In genomic region chr16:52553322-52553721, GRCh38 we compare ENCODE assay signal across 19 cellular contexts. TPM values are rescaled to one million over a fixed set of nuclear protein-coding genes. Genes with fewer than 3 reads are reported as not detected.
DNase-seq lines count a peak whose midpoint lies in the region; ATAC-seq, FAIRE-seq and TF ChIP-seq lines count a peak whose summit lies in the region.
"Had no signal": no experiment of that assay in that cellular context is flagged by ENCODE, and none has a peak within 500 bp of the region (broad histone marks: within the 10 kb centered on the region; RNA-seq: fewer than 3 reads in every experiment).

No MANE protein-coding gene starts in this region.

- peak; percentile 30; the same call in 1 of the 2 replicates for TF ChIP-seq CTCF in KMS-11 (conservative IDR thresholded peaks at IDR 0.05; ENCODE audit: low read depth, low read length)
- TF ChIP-seq CTCF in bronchial epithelial cell (IDR thresholded peaks at IDR 0.05; ENCODE audit: insufficient read depth, low read length, severe bottlenecking), result peak; percentile 35
- peak; percentile 25 for TF ChIP-seq CTCF in osteocyte (IDR thresholded peaks at IDR 0.05)
- TF ChIP-seq CTCF in uterus (IDR thresholded peaks at IDR 0.05), result no peak

- H3K27me3 Mint-ChIP-seq in osteocyte (ENCODE audit: unreplicated experiment), result peaks cover 49% of the 10 kb centered on the region

- FAIRE-seq in bronchial epithelial cell (lab: Jason Lieb, UNC), result no peak

- H3K27me3 ChIP-seq in KMS-11 (ENCODE audit: insufficient read depth, low read depth) (no peaks in the 10 kb centered on the region), bronchial epithelial cell (ENCODE audit: control insufficient read depth, insufficient read depth, low read length) (peaks cover 13% of the 10 kb centered on the region), uterus (peaks cover 0 to 3% of the 10 kb centered on the region in 2 donors)

- no peaks in the 10 kb centered on the region for H3K9me3 Mint-ChIP-seq in osteocyte (ENCODE audit: unreplicated experiment)
- H3K9me3 Mint-ChIP-seq: T-helper 1 cell treated with Interleukin-12 subunit alpha and Interleukin-12 subunit beta and Interleukin-4 antibody, amounts not matched to agents 30 μg/mL and 1 μg/mL, for 36 hours had no signal

- no peak overlapping the region for H2AFZ ChIP-seq in KMS-11 (ENCODE audit: low read depth)

- no peak for ATAC-seq in GM21737 (IDR thresholded peaks at IDR 0.05; ENCODE audit: unreplicated experiment)
- ATAC-seq in left colon, result no peak
- ATAC-seq: gastrocnemius medialis had no signal

- H3K36me3 ChIP-seq in KMS-11 (ENCODE audit: insufficient read depth), result no peaks in the 10 kb centered on the region
- no peaks in the 10 kb centered on the region for H3K36me3 ChIP-seq in bronchial epithelial cell (ENCODE audit: control insufficient read depth, insufficient read depth, low read length)
- no peaks in the 10 kb centered on the region for H3K36me3 ChIP-seq in uterus
- H3K36me3 ChIP-seq: gastrocnemius medialis, sigmoid colon had no signal

- no peaks in the 10 kb centered on the region for H3K9me3 ChIP-seq in uterus
- H3K9me3 ChIP-seq: gastrocnemius medialis had no signal

- no peaks in the 10 kb centered on the region for H3K36me3 Mint-ChIP-seq in osteocyte (ENCODE audit: unreplicated experiment)
- H3K36me3 Mint-ChIP-seq: activated naive CD8-positive, alpha-beta T cell treated with anti-CD3 and anti-CD28 coated beads for 36 hours had no signal

- no peak overlapping the region for H3K4me2 ChIP-seq in KMS-11

- no peak overlapping the region for H3K9ac ChIP-seq in KMS-11

- DNase-seq in NCI-H1694 (lab: John Stamatoyannopoulos, UW), result peak; percentile 10
- no peak for DNase-seq in NCI-H1694 treated with DMSO at 0.1 percent for 48 hours (lab: John Stamatoyannopoulos, UW)
- DNase-seq in bronchial epithelial cell (ENCODE audit: low read depth), result no peak
- DNase-seq in osteocyte (ENCODE audit: extremely low spot score, unreplicated experiment), result no peak
- no peak for DNase-seq in uterus
- DNase-seq in left colon, result no peak
- DNase-seq: activated CD4-positive, CD25-positive, alpha-beta regulatory T cell treated with anti-CD3 and anti-CD28 coated beads, Interleukin-2, amount 50 U/mL, for 72 hours; activated naive CD8-positive, alpha-beta T cell treated with anti-CD3 and anti-CD28 coated beads for 36 hours; caudate nucleus; gastrocnemius medialis; GOT3; NCI-H1048; nephron progenitor cell; sigmoid colon; stimulated activated CD4-positive, alpha-beta T cell treated with anti-CD3 and anti-CD28 coated beads, Interleukin-4, amount 100 ng/mL, for 1 hour had no signal

- no peak for TF ChIP-seq POLR2A in uterus (IDR thresholded peaks at IDR 0.05)

- H3K4me1 ChIP-seq in KMS-11 (ENCODE audit: low read depth, poor library complexity, severe bottlenecking) (no peaks in the 10 kb centered on the region), uterus (no peaks in the 10 kb centered on the region)
- H3K4me1 ChIP-seq: gastrocnemius medialis, sigmoid colon had no signal

- no peaks in the 10 kb centered on the region for H3K4me1 Mint-ChIP-seq in osteocyte (ENCODE audit: unreplicated experiment)
- H3K4me1 Mint-ChIP-seq: activated naive CD8-positive, alpha-beta T cell treated with anti-CD3 and anti-CD28 coated beads for 36 hours had no signal

- H3K27ac Mint-ChIP-seq in osteocyte (ENCODE audit: unreplicated experiment), result no peak overlapping the region
- H3K27ac Mint-ChIP-seq: activated naive CD8-positive, alpha-beta T cell treated with anti-CD3 and anti-CD28 coated beads for 36 hours; T-helper 1 cell treated with Interleukin-12 subunit alpha and Interleukin-12 subunit beta and Interleukin-4 antibody, amounts not matched to agents 30 μg/mL and 1 μg/mL, for 36 hours had no signal

- H3K27ac ChIP-seq in KMS-11 (no peak overlapping the region), uterus (no peak overlapping the region)
- H3K27ac ChIP-seq: gastrocnemius medialis, sigmoid colon had no signal

- no peaks in the 10 kb centered on the region for H4K20me1 ChIP-seq in KMS-11 (ENCODE audit: insufficient read depth)

- H3K4me3 ChIP-seq in KMS-11 (IDR thresholded peaks at IDR 0.05; ENCODE audit: insufficient read depth, low read depth, low read length) (no peak overlapping the region), bronchial epithelial cell (ENCODE audit: low read depth, low read length) (no peak overlapping the region), uterus (no peak overlapping the region)
- H3K4me3 ChIP-seq: gastrocnemius medialis, sigmoid colon had no signal

- intact Hi-C loops in uterus (cut with DNase I; ENCODE audit: low total_unique reads) (no loop called here), left colon (cut with DNase I, micrococcal nuclease) (no loop called here)

- H3K79me2 ChIP-seq in KMS-11 (ENCODE audit: insufficient read depth, low read depth), result no peaks in the 10 kb centered on the region

- H3K4me3 Mint-ChIP-seq in osteocyte (ENCODE audit: unreplicated experiment), result no peak overlapping the region
- H3K4me3 Mint-ChIP-seq: activated naive CD8-positive, alpha-beta T cell treated with anti-CD3 and anti-CD28 coated beads for 36 hours; nephron progenitor cell; T-helper 1 cell treated with Interleukin-12 subunit alpha and Interleukin-12 subunit beta and Interleukin-4 antibody, amounts not matched to agents 30 μg/mL and 1 μg/mL, for 36 hours had no signal

RNA-seq across cellular contexts. Expression of gene TOX3, which starts 6.4 kb away (rescaled TPM):
- total RNA-seq in bronchial epithelial cell, result under 0.01 and 0.13 TPM in 2 replicates
- total RNA-seq in osteocyte, result 0.46 and 0.86 TPM in 2 replicates
- total RNA-seq in uterus, result 1 to 10 TPM in 1 of 4 donors, under 1 TPM in 1, not detected in 2; 0.55 to 1.2 TPM
- 10 to 100 TPM; 47.8 to 51.7 TPM for total RNA-seq in left colon
- total RNA-seq: activated naive CD8-positive, alpha-beta T cell treated with anti-CD3 and anti-CD28 coated beads for 36 hours; lung microvascular endothelial cell had no signal

Comparison
In these comparisons a context has a peak if more than half of its experiments do, and no peak if none do; other contexts are left out.
1. CTCF ChIP-seq: peak in KMS-11 (single experiment), bronchial epithelial cell (single experiment) and osteocyte (single experiment); none in uterus (0 of 4).
2. RNA of gene TOX3, which starts 6.4 kb away (total RNA-seq): 47.8 to 51.7 TPM in left colon; 0.55 to 1.2 TPM in uterus, 0.46 to 0.86 TPM in osteocyte and under 0.01 to 0.13 TPM in bronchial epithelial cell; every median in the first group is over 10 times any median in the second.